Comparison of ENCODE assay signal across 8 cellular contexts in the genomic region with DNA sequence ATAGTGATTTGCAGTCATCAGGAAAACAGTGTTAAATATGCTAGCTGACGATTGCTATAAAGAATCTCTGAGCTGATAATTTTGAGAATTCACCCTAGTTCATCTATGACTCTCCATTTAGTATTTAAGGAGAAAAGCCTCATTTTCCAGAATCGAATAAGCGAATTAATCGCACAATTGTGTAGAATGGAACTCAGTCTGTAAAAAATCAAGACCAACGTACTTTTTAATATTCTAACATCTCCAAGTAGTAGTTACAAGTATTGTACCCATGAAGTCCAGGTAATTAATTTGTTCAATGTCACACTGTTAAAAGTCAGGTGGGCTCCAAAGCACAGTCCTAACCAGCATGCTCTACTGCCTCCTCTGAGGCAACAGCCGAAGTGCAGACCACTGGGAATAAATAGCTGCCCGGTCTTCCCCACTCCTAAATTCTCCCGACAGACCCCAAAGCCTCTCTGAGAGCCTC. TPM values are rescaled to one million over a fixed set of nuclear protein-coding genes. Genes with fewer than 3 reads are reported as not detected.
A peak's percentile ranks its signal among the peaks of the same experiment; 100 is the strongest.
DNase-seq lines count a peak whose midpoint lies in the region; ATAC-seq and TF ChIP-seq lines count a peak whose summit lies in the region.

No MANE protein-coding gene starts in this region.

- CTCF ChIA-PET in HEK293T (lab: Yijun Ruan, JAX): interaction anchor here (0.8 to 1.5 kb wide), 4 partner anchors 14 to 218 kb away, joined by 3 to 4 read pairs (median 3); a partner anchor contains a TSS

- no peaks in the 10 kb centered on the region for H3K27me3 Mint-ChIP-seq in stimulated activated naive B cell treated with anti-CD40 and anti-IgM and Interleukin-4, amounts not matched to agents 10 μg/mL and 1 μg/mL and 100 μg/mL, for 72 hours

- POLR2A ChIA-PET in HEK293T (lab: Yijun Ruan, JAX): interaction anchor here (0.6 to 3.1 kb wide), 27 partner anchors 9 to 437 kb away, joined by 3 to 16 read pairs (median 4); a partner anchor contains a TSS

- peak overlapping the region; percentile 99 for H3K27ac Mint-ChIP-seq in stimulated activated naive B cell treated with anti-CD40 and anti-IgM and Interleukin-4, amounts not matched to agents 10 μg/mL and 1 μg/mL and 100 μg/mL, for 72 hours

- H3K27ac ChIP-seq in RWPE2 (ENCODE audit: poor library complexity, severe bottlenecking) (peak overlapping the region; percentile 39), foreskin keratinocyte (peak overlapping the region; percentile 59)

- in situ Hi-C loops in HAP-1 (cut with MboI; ENCODE audit: low sequenced_read_pairs): loop anchor here (25.0 kb wide), 1 partner anchor 176 kb away; a partner anchor contains a TSS

- H3K4me1 Mint-ChIP-seq in stimulated activated naive B cell treated with anti-CD40 and anti-IgM and Interleukin-4, amounts not matched to agents 10 μg/mL and 1 μg/mL and 100 μg/mL, for 72 hours: peaks cover 11 to 13% of the 10 kb centered on the region in 2 donors

- no peak for ATAC-seq in RWPE2 (ENCODE audit: low read depth)
- ATAC-seq in foreskin keratinocyte: no peak
- ATAC-seq in stimulated activated naive B cell treated with anti-CD40 and anti-IgM and Interleukin-4, amounts not matched to agents 10 μg/mL and 1 μg/mL and 100 μg/mL, for 72 hours (replicated peaks): peak; percentile 71 to 74

- no peak for TF ChIP-seq POLR2A in erythroblast (IDR thresholded peaks at IDR 0.05; ENCODE audit: low read length)

- H3K4me3 Mint-ChIP-seq in stimulated activated naive B cell treated with anti-CD40 and anti-IgM and Interleukin-4, amounts not matched to agents 10 μg/mL and 1 μg/mL and 100 μg/mL, for 72 hours: peak overlapping the region; percentile 98 to 100

- H3K4me1 ChIP-seq in HAP-1 (peaks cover 28% of the 10 kb centered on the region), RWPE2 (ENCODE audit: insufficient read depth, poor library complexity, severe bottlenecking) (peaks cover 12% of the 10 kb centered on the region), foreskin keratinocyte (peaks cover 10% of the 10 kb centered on the region)

- peaks cover 0 to 1% of the 10 kb centered on the region in 2 donors for H3K9me3 Mint-ChIP-seq in stimulated activated naive B cell treated with anti-CD40 and anti-IgM and Interleukin-4, amounts not matched to agents 10 μg/mL and 1 μg/mL and 100 μg/mL, for 72 hours

- H3K36me3 Mint-ChIP-seq in stimulated activated naive B cell treated with anti-CD40 and anti-IgM and Interleukin-4, amounts not matched to agents 10 μg/mL and 1 μg/mL and 100 μg/mL, for 72 hours: peaks cover 11 to 15% of the 10 kb centered on the region in 2 donors

- H3K27me3 ChIP-seq in HAP-1 (ENCODE audit: low read depth): no peaks in the 10 kb centered on the region
- H3K27me3 ChIP-seq in RWPE2 (ENCODE audit: insufficient read depth, poor library complexity, severe bottlenecking): no peaks in the 10 kb centered on the region
- no peaks in the 10 kb centered on the region for H3K27me3 ChIP-seq in foreskin keratinocyte

- DNase-seq in HAP-1 (ENCODE audit: low spot score in 2 of 2) (no peak), RWPE2 (ENCODE audit: low spot score) (no peak), foreskin keratinocyte (no peak), HEK293T (ENCODE audit: extremely low spot score) (no peak), erythroblast (lab: John Stamatoyannopoulos, UW) (no peak)
- DNase-seq in stimulated activated naive B cell treated with anti-CD40 and anti-IgM and Interleukin-4, amounts not matched to agents 10 μg/mL and 1 μg/mL and 100 μg/mL, for 72 hours: no peak
- no peak for DNase-seq in activated CD4-positive, alpha-beta T cell treated with anti-CD3 and anti-CD28 coated beads, Interleukin-2, amount 50 U/mL, for 48 hours

- H3K9me3 ChIP-seq in HAP-1: no peaks in the 10 kb centered on the region
- H3K9me3 ChIP-seq in RWPE2 (ENCODE audit: severe bottlenecking): no peaks in the 10 kb centered on the region

- H3K4me3 ChIP-seq in HAP-1 (peak overlapping the region; percentile 73), RWPE2 (ENCODE audit: severe bottlenecking) (peak overlapping the region; percentile 70)

- peak; percentile 23; the same call in 1 of the 3 replicates for TF ChIP-seq CTCF in GM12872 (IDR thresholded peaks at IDR 0.05; ENCODE audit: insufficient read depth, low read depth, low read length)
- no peak for TF ChIP-seq CTCF in RWPE2 (IDR thresholded peaks at IDR 0.05; ENCODE audit: poor library complexity, severe bottlenecking)
- TF ChIP-seq CTCF in foreskin keratinocyte (conservative IDR thresholded peaks at IDR 0.05): no peak

- H3K36me3 ChIP-seq in HAP-1 (replicated peaks) (no peaks in the 10 kb centered on the region), RWPE2 (ENCODE audit: low read depth) (peaks cover 15% of the 10 kb centered on the region)

TF ChIP-seq in HEK293T, 16 proteins besides CTCF, POLR2A, EP300 and RAD21:
- no peak for TF ChIP-seq ARNT (IDR thresholded peaks at IDR 0.05)
- TF ChIP-seq L3MBTL2 (conservative IDR thresholded peaks at IDR 0.05): no peak
- no peak for TF ChIP-seq SUZ12 (IDR thresholded peaks at IDR 0.05)
- TF ChIP-seq TARDBP (IDR thresholded peaks at IDR 0.05): no peak
- TF ChIP-seq SP1 (IDR thresholded peaks at IDR 0.05): no peak
- no peak for TF ChIP-seq FOXA1 (IDR thresholded peaks at IDR 0.05)
- TF ChIP-seq, protein P1, sequence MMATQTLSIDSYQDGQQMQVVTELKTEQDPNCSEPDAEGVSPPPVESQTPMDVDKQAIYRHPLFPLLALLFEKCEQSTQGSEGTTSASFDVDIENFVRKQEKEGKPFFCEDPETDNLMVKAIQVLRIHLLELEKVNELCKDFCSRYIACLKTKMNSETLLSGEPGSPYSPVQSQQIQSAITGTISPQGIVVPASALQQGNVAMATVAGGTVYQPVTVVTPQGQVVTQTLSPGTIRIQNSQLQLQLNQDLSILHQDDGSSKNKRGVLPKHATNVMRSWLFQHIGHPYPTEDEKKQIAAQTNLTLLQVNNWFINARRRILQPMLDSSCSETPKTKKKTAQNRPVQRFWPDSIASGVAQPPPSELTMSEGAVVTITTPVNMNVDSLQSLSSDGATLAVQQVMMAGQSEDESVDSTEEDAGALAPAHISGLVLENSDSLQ (IDR thresholded peaks at IDR 0.05): no peak
- no peak for TF ChIP-seq ZNF384 (IDR thresholded peaks at IDR 0.05)
- no peak for TF ChIP-seq FOXM1 (IDR thresholded peaks at IDR 0.05; ENCODE audit: borderline replicate concordance)
- no peak for TF ChIP-seq NFRKB (IDR thresholded peaks at IDR 0.05)
- TF ChIP-seq FOXK2 (IDR thresholded peaks at IDR 0.05): no peak
- TF ChIP-seq ELF4 (IDR thresholded peaks at IDR 0.05): no peak
- no peak for TF ChIP-seq LEF1 (IDR thresholded peaks at IDR 0.05; ENCODE audit: borderline replicate concordance)
- TF ChIP-seq BHLHE40 (IDR thresholded peaks at IDR 0.05; ENCODE audit: borderline replicate concordance): no peak
- TF ChIP-seq HDGF (IDR thresholded peaks at IDR 0.05; ENCODE audit: borderline replicate concordance): no peak
- TF ChIP-seq CTBP1 (IDR thresholded peaks at IDR 0.05; ENCODE audit: borderline replicate concordance): no peak

RNA-seq across cellular contexts. Expression of a gene that starts 0.4 kb away (rescaled TPM):
- total RNA-seq in foreskin keratinocyte: 0.63 and 1.3 TPM in 2 replicates
- polyA plus RNA-seq in foreskin keratinocyte: 0.69 and 0.86 TPM in 2 replicates

Comparison
In these comparisons a context has a peak if more than half of its experiments do, and no peak if none do; other contexts are left out.
1. ATAC-seq: peak in stimulated activated naive B cell treated with anti-CD40 and anti-IgM and Interleukin-4, amounts not matched to agents 10 μg/mL and 1 μg/mL and 100 μg/mL, for 72 hours (2 of 2); none in RWPE2 (single experiment) and foreskin keratinocyte (single experiment).